In the genomic region with DNA sequence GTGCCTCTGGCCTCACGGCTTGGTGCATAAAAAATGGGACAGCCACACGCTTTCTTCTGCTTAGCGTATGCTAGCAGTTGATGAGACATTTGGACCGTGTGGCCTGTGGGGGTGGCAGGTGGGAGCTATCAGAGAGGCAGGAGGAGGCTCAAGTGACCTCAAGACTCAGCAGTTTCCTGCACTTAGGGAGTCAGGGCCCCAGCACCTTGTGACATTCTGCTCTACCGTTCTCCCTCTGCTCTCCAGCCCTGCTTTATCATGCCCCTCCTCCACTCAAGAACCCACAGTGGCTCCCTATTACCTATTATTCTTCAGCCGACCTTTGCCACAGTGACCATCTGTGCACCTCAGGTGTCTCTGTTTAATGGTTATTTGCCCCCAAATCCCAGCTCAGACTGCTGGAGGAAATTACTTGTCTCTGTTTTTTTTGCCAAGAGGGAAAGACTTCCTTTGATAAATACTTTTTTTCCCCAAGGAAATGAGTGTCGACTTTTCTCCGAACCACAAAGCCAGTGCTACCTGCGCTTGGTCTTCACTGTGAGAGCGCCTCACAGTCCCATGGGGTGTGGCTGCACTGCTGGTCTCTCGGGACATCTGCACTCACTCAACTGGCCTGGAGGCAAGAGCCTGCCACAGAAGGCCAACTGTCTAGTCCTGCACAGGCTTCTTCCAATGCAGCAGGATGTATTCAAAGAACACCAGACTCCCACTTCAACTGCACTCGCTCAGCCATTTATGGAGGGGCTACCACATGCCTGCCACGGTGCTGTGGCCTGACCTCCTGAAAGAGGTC, we compare ENCODE assay signal across 22 cellular contexts. TPM values are rescaled to one million over a fixed set of nuclear protein-coding genes. Genes with fewer than 3 reads are reported as not detected.
DNase-seq lines count a peak whose midpoint lies in the region; ATAC-seq, FAIRE-seq and TF ChIP-seq lines count a peak whose summit lies in the region.
"Had no signal": no experiment of that assay in that cellular context is flagged by ENCODE, and none has a peak within 500 bp of the region (broad histone marks: within the 10 kb centered on the region; RNA-seq: fewer than 3 reads in every experiment).

No MANE protein-coding gene starts in this region.

- BruUV-seq in PC-3 (replicated peaks; lab: Mats Ljungman, UMichigan): no TSS peak
- no TSS peak for BruUV-seq in endothelial cell of umbilical vein (replicated peaks; lab: Mats Ljungman, UMichigan)

- H2AFZ ChIP-seq in PC-3 (ENCODE audit: low read length) (no peak overlapping the region), endothelial cell of umbilical vein (ENCODE audit: low read depth, low read length) (peak overlapping the region; percentile 19)

- CTCF ChIA-PET in PC-3 (lab: Charles Lee) (no interaction called here), endothelial cell of umbilical vein (lab: Charles Lee) (interaction anchor here (1.0 to 1.9 kb wide), 4 partner anchors 170 to 844 kb away, joined by 4 to 8 read pairs (median 5); no protein-coding TSS in a partner anchor)

- H3K79me2 ChIP-seq in PC-3 (ENCODE audit: low read length) (no peaks in the 10 kb centered on the region), endothelial cell of umbilical vein (ENCODE audit: control insufficient read depth, insufficient read depth, low read length) (no peaks in the 10 kb centered on the region)

- intact Hi-C loops in PC-3 (cut with micrococcal nuclease) (no loop called here), endothelial cell of umbilical vein (cut with micrococcal nuclease) (loop anchor here (5.0 to 10.0 kb wide), 2 partner anchors 418 to 521 kb away; partner anchors contain the start of gene TCF12)

- TF ChIP-seq POLR2A in endothelial cell of umbilical vein (IDR thresholded peaks at IDR 0.05; ENCODE audit: low read depth, low read length): no peak

- no peak overlapping the region for H3K4me3 ChIP-seq in PC-3 (ENCODE audit: low read length)
- no peak overlapping the region for H3K4me3 ChIP-seq in endothelial cell of umbilical vein (replicated peaks in 1 of 3; ENCODE audit: insufficient read depth in 1 of 3, low read depth in 1 of 3, low read length in 3 of 3)
- H3K4me3 ChIP-seq: SJCRH30 had no signal

- H4K20me1 ChIP-seq in PC-3 (ENCODE audit: low read length): no peaks in the 10 kb centered on the region
- H4K20me1 ChIP-seq in endothelial cell of umbilical vein (replicated peaks; ENCODE audit: control insufficient read depth, extremely low read depth, insufficient read depth, low read length): no peaks in the 10 kb centered on the region

- no peak overlapping the region for H3K4me3 Mint-ChIP-seq in progenitor cell of endocrine pancreas (ENCODE audit: low read depth)
- H3K4me3 Mint-ChIP-seq: B cell; CD8-positive, alpha-beta T cell; HFFc6 had no signal

- H3K27me3 Mint-ChIP-seq in progenitor cell of endocrine pancreas: peaks cover 9% of the 10 kb centered on the region

- H3K27me3 ChIP-seq in PC-3 (ENCODE audit: low read length) (no peaks in the 10 kb centered on the region), endothelial cell of umbilical vein (ENCODE audit: control insufficient read depth in 2 of 2, insufficient read depth in 2 of 2, low read length in 2 of 2) (no peaks in the 10 kb centered on the region)
- H3K27me3 ChIP-seq: SJCRH30 had no signal

- dilution Hi-C loops in endothelial cell of umbilical vein (cut with MboI; ENCODE audit: extremely low pct_ligation_motif_present, low sequenced_read_pairs): loop anchor here (25.0 kb wide), 1 partner anchor 202 kb away; no protein-coding TSS in a partner anchor

- FAIRE-seq in endothelial cell of umbilical vein (lab: Jason Lieb, UNC): peak; percentile 77
- FAIRE-seq: GM12891, GM18507 had no signal

- H3K4me1 ChIP-seq in PC-3 (ENCODE audit: insufficient read depth, low read length) (peaks cover 16% of the 10 kb centered on the region), endothelial cell of umbilical vein (ENCODE audit: control insufficient read depth, extremely low read depth, insufficient read depth, low read length) (peaks cover 58% of the 10 kb centered on the region)

- H3K9me2 ChIP-seq in PC-3 (replicated peaks; ENCODE audit: low read length): no peaks in the 10 kb centered on the region

- no peak for TF ChIP-seq CTCF in PC-3 (conservative IDR thresholded peaks at IDR 0.05; ENCODE audit: low read depth, low read length)
- TF ChIP-seq CTCF in endothelial cell of umbilical vein (IDR thresholded peaks at IDR 0.05; ENCODE audit: extremely low read depth in 1 of 2, insufficient read depth in 1 of 2, low read depth in 1 of 2, low read length in 2 of 2): no peak
- no peak for TF ChIP-seq CTCF in progenitor cell of endocrine pancreas (IDR thresholded peaks at IDR 0.05; ENCODE audit: unreplicated experiment)

- no peak overlapping the region for H3K9ac ChIP-seq in PC-3 (ENCODE audit: low read length)
- H3K9ac ChIP-seq in endothelial cell of umbilical vein (replicated peaks; ENCODE audit: extremely low read depth, insufficient read depth, low read length): no peak overlapping the region
- H3K9ac ChIP-seq: KMS-11 had no signal

- H3K9me3 ChIP-seq in PC-3 (ENCODE audit: low read length) (no peaks in the 10 kb centered on the region), endothelial cell of umbilical vein (replicated peaks; ENCODE audit: control insufficient read depth, insufficient read depth, low read length) (no peaks in the 10 kb centered on the region)
- H3K9me3 ChIP-seq: SJCRH30 had no signal

- no peak overlapping the region for H3K27ac ChIP-seq in PC-3 (ENCODE audit: low read length)
- peak overlapping the region; percentile 48 for H3K27ac ChIP-seq in endothelial cell of umbilical vein (ENCODE audit: insufficient read depth, low read depth, low read length)
- H3K27ac ChIP-seq: KMS-11, SJCRH30 had no signal

- H3K4me2 ChIP-seq in PC-3 (ENCODE audit: low read length): no peak overlapping the region
- H3K4me2 ChIP-seq in endothelial cell of umbilical vein (ENCODE audit: insufficient read depth, low read length): peak overlapping the region; percentile 20
- H3K4me2 ChIP-seq: KMS-11 had no signal

- DNase-seq in COLO829 (ENCODE audit: low spot score) (peak; percentile 7), PC-3 (peak; percentile 22), endothelial cell of umbilical vein (ENCODE audit: low read depth, low spot score) (peak; percentile 45), progenitor cell of endocrine pancreas (ENCODE audit: low spot score, unreplicated experiment) (no peak), D341Med (ENCODE audit: low spot score) (no peak), ecto neural progenitor cell (ENCODE audit: low spot score) (no peak), NCI-H748 (lab: John Stamatoyannopoulos, UW; ENCODE audit: unreplicated experiment) (no peak)
- DNase-seq: CD8-positive, alpha-beta T cell; DMS 273 treated with DMSO at 0.1 percent for 48 hours; GF-D8; GOT3; HFFc6; NCI-H1092 treated with DMSO at 0.1 percent for 48 hours; NCI-H1694 treated with DMSO at 0.1 percent for 48 hours; NCI-H446; NCI-H748 treated with DMSO at 0.1 percent for 48 hours; SJCRH30; SW 1271 had no signal

- POLR2A ChIA-PET in PC-3 (lab: Charles Lee; ENCODE audit: unreplicated experiment): no interaction called here
- POLR2A ChIA-PET in endothelial cell of umbilical vein (lab: Charles Lee): no interaction called here

- no peaks in the 10 kb centered on the region for H3K9me3 Mint-ChIP-seq in progenitor cell of endocrine pancreas (ENCODE audit: low read depth)
- H3K9me3 Mint-ChIP-seq: CD8-positive, alpha-beta T cell; HFFc6 had no signal

- H3K27ac Mint-ChIP-seq in progenitor cell of endocrine pancreas: peak overlapping the region; percentile 41
- H3K27ac Mint-ChIP-seq: B cell; CD8-positive, alpha-beta T cell; HFFc6 had no signal

- H3K36me3 Mint-ChIP-seq in progenitor cell of endocrine pancreas (ENCODE audit: insufficient read depth): no peaks in the 10 kb centered on the region
- H3K36me3 Mint-ChIP-seq: CD8-positive, alpha-beta T cell had no signal

- no peaks in the 10 kb centered on the region for H3F3A ChIP-seq in PC-3 (ENCODE audit: low read length, unreplicated experiment)

- H3K9me1 ChIP-seq in endothelial cell of umbilical vein (replicated peaks; ENCODE audit: control insufficient read depth, extremely low read depth, insufficient read depth, low read length): no peaks in the 10 kb centered on the region

- H3K4me1 Mint-ChIP-seq in progenitor cell of endocrine pancreas (ENCODE audit: low read depth): peaks cover 20% of the 10 kb centered on the region

- no peak for ATAC-seq in PC-3
- ATAC-seq: CD8-positive, alpha-beta T cell had no signal

- H3K36me3 ChIP-seq in PC-3 (ENCODE audit: low read depth, low read length) (no peaks in the 10 kb centered on the region), endothelial cell of umbilical vein (ENCODE audit: control insufficient read depth in 2 of 2, extremely low read depth in 1 of 2, insufficient read depth in 2 of 2, low read length in 2 of 2) (no peaks in the 10 kb centered on the region)
- H3K36me3 ChIP-seq: SJCRH30 had no signal

TF ChIP-seq in endothelial cell of umbilical vein, 7 proteins besides CTCF, POLR2A, EP300 and RAD21:
- TF ChIP-seq POLR2AphosphoS5 (IDR thresholded peaks at IDR 0.05; ENCODE audit: insufficient read depth, low read depth, low read length) (no peak), GATA2 (IDR thresholded peaks at IDR 0.05; ENCODE audit: insufficient read depth, insufficient read length, low read depth, low read length) (no peak), EZH2 (IDR thresholded peaks at IDR 0.05; ENCODE audit: borderline replicate concordance, low read depth, low read length, severe bottlenecking) (no peak), FOS (IDR thresholded peaks at IDR 0.05; ENCODE audit: borderline replicate concordance, insufficient read depth, low read length) (no peak), MYC (IDR thresholded peaks at IDR 0.05; ENCODE audit: low read depth, low read length) (no peak), JUN (IDR thresholded peaks at IDR 0.05; ENCODE audit: borderline replicate concordance, insufficient read depth, insufficient read length, low read depth) (no peak)
- TF ChIP-seq, protein P1, sequence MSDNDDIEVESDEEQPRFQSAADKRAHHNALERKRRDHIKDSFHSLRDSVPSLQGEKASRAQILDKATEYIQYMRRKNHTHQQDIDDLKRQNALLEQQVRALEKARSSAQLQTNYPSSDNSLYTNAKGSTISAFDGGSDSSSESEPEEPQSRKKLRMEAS (IDR thresholded peaks at IDR 0.05; ENCODE audit: insufficient read depth, insufficient read length): no peak
TF ChIP-seq in endothelial cell of umbilical vein: peak in this region for 0.

RNA-seq across cellular contexts. Expression of gene CGNL1, which starts 40.8 kb away (rescaled TPM):
- total RNA-seq in PC-3 (2014; rRNA removed) (0.66 and 0.86 TPM in 2 replicates), endothelial cell of umbilical vein (25.7 and 27.1 TPM in 2 replicates), progenitor cell of endocrine pancreas (40.4 and 41.9 TPM in 2 replicates)
- 5.9 and 6.9 TPM in 2 replicates for polyA plus RNA-seq in endothelial cell of umbilical vein
- polyA plus RNA-seq in endothelial cell of umbilical vein (2011; cell fraction: cytosol; rRNA removed): 8.8 and 9.0 TPM in 2 replicates
- polyA plus RNA-seq in endothelial cell of umbilical vein (2011; cell fraction: nucleus; rRNA removed): 20.6 and 21.6 TPM in 2 replicates
- 10.4 and 16.7 TPM in 2 replicates for polyA plus RNA-seq in endothelial cell of umbilical vein (2012)
- 20.0 and 23.6 TPM in 2 replicates for polyA minus RNA-seq in endothelial cell of umbilical vein
- polyA minus RNA-seq in endothelial cell of umbilical vein (2011; cell fraction: cytosol; rRNA and poly(A)+ RNA removed): not detected
- polyA minus RNA-seq in endothelial cell of umbilical vein (2011; cell fraction: nucleus; rRNA and poly(A)+ RNA removed): 21.5 and 22.7 TPM in 2 replicates
- total RNA-seq: CD8-positive, alpha-beta T cell had no signal

Comparison
In these comparisons a context has a peak if more than half of its experiments do, and no peak if none do; other contexts are left out.
1. DNase-seq: peak in COLO829 (single experiment), PC-3 (single experiment) and endothelial cell of umbilical vein (single experiment); none in progenitor cell of endocrine pancreas (single experiment), D341Med (single experiment), ecto neural progenitor cell (single experiment) and NCI-H748 (single experiment).
2. RNA of gene CGNL1, which starts 40.8 kb away (total RNA-seq): 40.4 to 41.9 TPM in progenitor cell of endocrine pancreas and 25.7 to 27.1 TPM in endothelial cell of umbilical vein; 0.66 to 0.86 TPM in PC-3; every median in the first group is over 10 times any median in the second.